ENCODE assay signal across 17 cellular contexts in genomic region chr12:21637985-21638891, GRCh38. TPM values are rescaled to one million over a fixed set of nuclear protein-coding genes. Genes with fewer than 3 reads are reported as not detected.
A peak's percentile ranks its signal among the peaks of the same experiment; 100 is the strongest.
DNase-seq lines count a peak whose midpoint lies in the region; ATAC-seq, FAIRE-seq and TF ChIP-seq lines count a peak whose summit lies in the region.
"Had no signal": no experiment of that assay in that cellular context is flagged by ENCODE, and none has a peak within 500 bp of the region (broad histone marks: within the 10 kb centered on the region; RNA-seq: fewer than 3 reads in every experiment).

No MANE protein-coding gene starts in this region.

- H3K27ac Mint-ChIP-seq in CD8-positive, alpha-beta T cell, result peak overlapping the region; percentile 81
- peak overlapping the region; percentile 62 for H3K27ac Mint-ChIP-seq in activated naive CD8-positive, alpha-beta T cell treated with anti-CD3 and anti-CD28 coated beads for 36 hours

- FAIRE-seq in GM19239 (lab: Jason Lieb, UNC) (peak; percentile 51), HepG2 (lab: Jason Lieb, UNC) (no peak)
- FAIRE-seq: D721Med, endothelial cell of umbilical vein, H54 had no signal

- H3K4me2 ChIP-seq in HepG2 (ENCODE audit: low read depth, low read length), result no peak overlapping the region

- no peak overlapping the region for H3K4me3 ChIP-seq in CD8-positive, alpha-beta T cell (ENCODE audit: low read depth, low read length)
- no peak overlapping the region for H3K4me3 ChIP-seq in HepG2 (replicated peaks in 1 of 3; ENCODE audit: insufficient read depth in 1 of 3, low read depth in 2 of 3, low read length in 3 of 3)
- H3K4me3 ChIP-seq: testis had no signal

- no peak for TF ChIP-seq POLR2A in HepG2 (IDR thresholded peaks at IDR 0.05; ENCODE audit: insufficient read depth in 1 of 2, low read depth in 2 of 2, low read length in 2 of 2)

- peaks cover 88% of the 10 kb centered on the region for H3K36me3 Mint-ChIP-seq in CD8-positive, alpha-beta T cell
- H3K36me3 Mint-ChIP-seq in activated naive CD8-positive, alpha-beta T cell treated with anti-CD3 and anti-CD28 coated beads for 36 hours, result peaks cover 67% of the 10 kb centered on the region

- BruUV-seq in HepG2 (replicated peaks; lab: Mats Ljungman, UMichigan), result no TSS peak

- ATAC-seq in CD8-positive, alpha-beta T cell, result no peak
- ATAC-seq in HepG2 (no peak), GM21723 (IDR thresholded peaks at IDR 0.05; ENCODE audit: unreplicated experiment) (no peak)
- ATAC-seq: PC-3, sciatic nerve had no signal

- no peaks in the 10 kb centered on the region for H3K27me3 Mint-ChIP-seq in CD8-positive, alpha-beta T cell (ENCODE audit: low read depth)
- H3K27me3 Mint-ChIP-seq in activated naive CD8-positive, alpha-beta T cell treated with anti-CD3 and anti-CD28 coated beads for 36 hours, result no peaks in the 10 kb centered on the region

- H4K20me1 ChIP-seq in HepG2 (ENCODE audit: insufficient read depth, low read length), result no peaks in the 10 kb centered on the region

- peaks cover 39% of the 10 kb centered on the region for H3K4me1 ChIP-seq in CD8-positive, alpha-beta T cell (ENCODE audit: insufficient read depth, low read length)
- no peaks in the 10 kb centered on the region for H3K4me1 ChIP-seq in HepG2 (ENCODE audit: insufficient read depth, low read length)
- H3K4me1 ChIP-seq: testis had no signal

- H3K79me2 ChIP-seq in HepG2 (ENCODE audit: insufficient read depth, low read length), result no peaks in the 10 kb centered on the region

- H2AFZ ChIP-seq in HepG2 (ENCODE audit: low read length), result no peak overlapping the region

- no peaks in the 10 kb centered on the region for H3K27me3 ChIP-seq in CD8-positive, alpha-beta T cell (ENCODE audit: insufficient read depth, low read length)
- no peaks in the 10 kb centered on the region; a peak in 1 of 5 replicates for H3K27me3 ChIP-seq in HepG2 (ENCODE audit: control insufficient read depth in 1 of 2, insufficient read depth in 2 of 2, low read length in 2 of 2)
- H3K27me3 ChIP-seq: testis had no signal

- peaks cover 61% of the 10 kb centered on the region for H3K4me1 Mint-ChIP-seq in CD8-positive, alpha-beta T cell (ENCODE audit: low read depth)
- peaks cover 45% of the 10 kb centered on the region for H3K4me1 Mint-ChIP-seq in activated naive CD8-positive, alpha-beta T cell treated with anti-CD3 and anti-CD28 coated beads for 36 hours

- in situ Hi-C loops in HepG2 (cut with HindIII; ENCODE audit: extremely low pct_ligation_motif_present, low pct_unique_long_range_greater_than_20kb), result no loop called here

- H3K4me3 Mint-ChIP-seq in CD8-positive, alpha-beta T cell, result no peak overlapping the region
- no peak overlapping the region for H3K4me3 Mint-ChIP-seq in activated naive CD8-positive, alpha-beta T cell treated with anti-CD3 and anti-CD28 coated beads for 36 hours

- intact Hi-C loops in CD8-positive, alpha-beta T cell (cut with DNase I, micrococcal nuclease), result no loop called here
- intact Hi-C loops in HepG2 (cut with micrococcal nuclease; ENCODE audit: unreplicated experiment), result no loop called here

- WGBS in HepG2 (ENCODE audit: low lambda C conversion rate), result 0% methylated on average over 1 of the region's 1 CpG

- TF ChIP-seq EP300 in HepG2 (IDR thresholded peaks at IDR 0.05; ENCODE audit: low read depth in 2 of 2, low read length in 2 of 2), result no peak
- no peak for TF ChIP-seq EP300 in HepG2 (CRISPR knock-in tag; IDR thresholded peaks at IDR 0.05; ENCODE audit: borderline replicate concordance)

- POLR2A ChIA-PET in CD8-positive, alpha-beta T cell (lab: Charles Lee), result no interaction called here
- POLR2A ChIA-PET in HepG2 (lab: Yijun Ruan, JAX), result no interaction called here

- no peaks in the 10 kb centered on the region for H3K9me3 ChIP-seq in CD8-positive, alpha-beta T cell (ENCODE audit: low read length)
- no peaks in the 10 kb centered on the region for H3K9me3 ChIP-seq in HepG2 (ENCODE audit: low read length)
- H3K9me3 ChIP-seq: testis had no signal

- H3K27ac ChIP-seq in CD8-positive, alpha-beta T cell (ENCODE audit: low read depth, low read length), result no peak overlapping the region
- H3K27ac ChIP-seq in HepG2 (ENCODE audit: extremely low read length, insufficient read depth, low read length), result no peak overlapping the region
- H3K27ac ChIP-seq: testis had no signal

- H3K36me3 ChIP-seq in CD8-positive, alpha-beta T cell (ENCODE audit: insufficient read depth, low read length), result peaks cover 60% of the 10 kb centered on the region
- no peaks in the 10 kb centered on the region for H3K36me3 ChIP-seq in HepG2 (replicated peaks in 1 of 2; ENCODE audit: control insufficient read depth in 1 of 2, insufficient read depth in 2 of 2, low read length in 2 of 2)

- no peak overlapping the region for H3K9ac ChIP-seq in HepG2 (ENCODE audit: insufficient read depth, low read depth, low read length)

- TF ChIP-seq CTCF in CD8-positive, alpha-beta T cell (IDR thresholded peaks at IDR 0.05), result no peak
- TF ChIP-seq CTCF in HepG2 (CRISPR knock-in tag; IDR thresholded peaks at IDR 0.05), result no peak

- CTCF ChIA-PET in CD8-positive, alpha-beta T cell (lab: Charles Lee), result interaction anchor here (0.7 to 1.7 kb wide), 2 partner anchors 8 to 30 kb away, joined by 3 to 4 read pairs; no protein-coding TSS in a partner anchor
- CTCF ChIA-PET in HepG2 (lab: Yijun Ruan, JAX; ENCODE audit: low intra/inter-chr PET ratio, low total read pairs), result no interaction called here

- no peak for DNase-seq in CD8-positive, alpha-beta T cell
- no peak for DNase-seq in GM19239 (ENCODE audit: insufficient read length, low spot score)
- DNase-seq in activated naive CD8-positive, alpha-beta T cell treated with anti-CD3 and anti-CD28 coated beads for 36 hours, result no peak
- no peak for DNase-seq in HepG2 (ENCODE audit: low spot score)
- no peak for DNase-seq in EL
- DNase-seq in DMS153 treated with DMSO at 0.1 percent for 48 hours (lab: John Stamatoyannopoulos, UW; ENCODE audit: unreplicated experiment), result no peak
- DNase-seq: activated CD8-positive, alpha-beta memory T cell treated with anti-CD3 and anti-CD28 coated beads for 24 hours; anterior cingulate cortex; NCI-H2107; PC-3; T-helper 1 cell; testis had no signal

- no peaks in the 10 kb centered on the region for H3K9me3 Mint-ChIP-seq in CD8-positive, alpha-beta T cell
- H3K9me3 Mint-ChIP-seq in activated naive CD8-positive, alpha-beta T cell treated with anti-CD3 and anti-CD28 coated beads for 36 hours, result no peaks in the 10 kb centered on the region

- TF ChIP-seq RAD21 in HepG2 (CRISPR knock-in tag; IDR thresholded peaks at IDR 0.05), result no peak

RNA-seq across cellular contexts. Expression of gene LDHB, which starts 19.4 kb away (rescaled TPM):
- 100 to 1,000 TPM; 492 to 577 TPM for total RNA-seq in CD8-positive, alpha-beta T cell
- 1,000 to 10,000 TPM; 1,947 to 1,996 TPM for total RNA-seq in activated naive CD8-positive, alpha-beta T cell treated with anti-CD3 and anti-CD28 coated beads for 36 hours
- total RNA-seq in HepG2 (2016; rRNA removed; fragmentation: Illumina TruSeq; extraction: Trizol), result not detected in 2 replicates
- total RNA-seq in HepG2 (2016; cell fraction: cytosol; rRNA removed; fragmentation: Illumina TruSeq; extraction: Trizol; ENCODE audit: low read depth), result not detected in 2 replicates
- not detected in 2 replicates for total RNA-seq in HepG2 (2016; cell fraction: insoluble cytoplasmic fraction; rRNA removed; fragmentation: Illumina TruSeq; extraction: Trizol)
- total RNA-seq in HepG2 (2016; cell fraction: membrane; rRNA removed; fragmentation: Illumina TruSeq; extraction: Trizol), result not detected in 2 replicates
- total RNA-seq in HepG2 (2016; cell fraction: nucleus; rRNA removed; fragmentation: Illumina TruSeq; extraction: Trizol), result not detected in 2 replicates
- 0.08 TPM in 1 of 2 replicates, not detected in the other for polyA plus RNA-seq in HepG2 (2011; rRNA removed)
- polyA plus RNA-seq in HepG2 (2011; cell fraction: cytosol; rRNA removed), result 10.4 and 25.8 TPM in 2 replicates
- 0.37 and 0.52 TPM in 2 replicates for polyA plus RNA-seq in HepG2 (2011; cell fraction: nucleus; rRNA removed)
- polyA plus RNA-seq in HepG2 (2012), result not detected in 2 replicates
- polyA plus RNA-seq in HepG2 (2016; cell fraction: cytosol; fragmentation: Illumina TruSeq; extraction: Trizol; ENCODE audit: low read depth), result not detected in 2 replicates
- not detected in 2 replicates for polyA plus RNA-seq in HepG2 (2016; cell fraction: insoluble cytoplasmic fraction; fragmentation: Illumina TruSeq; extraction: Trizol; ENCODE audit: low read depth)
- polyA plus RNA-seq in HepG2 (2016; cell fraction: membrane; fragmentation: Illumina TruSeq; extraction: Trizol; ENCODE audit: low read depth), result not detected in 2 replicates
- polyA plus RNA-seq in HepG2 (2016; cell fraction: nucleus; fragmentation: Illumina TruSeq; extraction: Trizol; ENCODE audit: insufficient read depth, low read depth), result not detected in 2 replicates
- polyA minus RNA-seq in HepG2 (2011; rRNA and poly(A)+ RNA removed; ENCODE audit: low replicate concordance), result 0.98 and 326 TPM in 2 replicates
- polyA minus RNA-seq in HepG2 (2011; cell fraction: cytosol; rRNA and poly(A)+ RNA removed), result 1.9 and 2.5 TPM in 2 replicates
- 0.75 and 2.4 TPM in 2 replicates for polyA minus RNA-seq in HepG2 (2011; cell fraction: nucleus; rRNA and poly(A)+ RNA removed)

RNA-seq across cellular contexts. Expression of gene GYS2, which starts 33.6 kb away (rescaled TPM):
- total RNA-seq in CD8-positive, alpha-beta T cell, result under 1 TPM in 1 of 2 experiments, not detected in 1; 0.17 TPM
- not detected for total RNA-seq in activated naive CD8-positive, alpha-beta T cell treated with anti-CD3 and anti-CD28 coated beads for 36 hours
- not detected in 2 replicates for total RNA-seq in HepG2 (2016; rRNA removed; fragmentation: Illumina TruSeq; extraction: Trizol)
- not detected in 2 replicates for total RNA-seq in HepG2 (2016; cell fraction: cytosol; rRNA removed; fragmentation: Illumina TruSeq; extraction: Trizol; ENCODE audit: low read depth)
- not detected in 2 replicates for total RNA-seq in HepG2 (2016; cell fraction: insoluble cytoplasmic fraction; rRNA removed; fragmentation: Illumina TruSeq; extraction: Trizol)
- not detected in 2 replicates for total RNA-seq in HepG2 (2016; cell fraction: membrane; rRNA removed; fragmentation: Illumina TruSeq; extraction: Trizol)
- total RNA-seq in HepG2 (2016; cell fraction: nucleus; rRNA removed; fragmentation: Illumina TruSeq; extraction: Trizol), result not detected in 2 replicates
- not detected in 2 replicates for polyA plus RNA-seq in HepG2 (2011; rRNA removed)
- polyA plus RNA-seq in HepG2 (2011; cell fraction: cytosol; rRNA removed), result not detected in 2 replicates
- not detected in 2 replicates for polyA plus RNA-seq in HepG2 (2011; cell fraction: nucleus; rRNA removed)
- not detected in 2 replicates for polyA plus RNA-seq in HepG2 (2012)
- polyA plus RNA-seq in HepG2 (2016; cell fraction: cytosol; fragmentation: Illumina TruSeq; extraction: Trizol; ENCODE audit: low read depth), result not detected in 2 replicates
- polyA plus RNA-seq in HepG2 (2016; cell fraction: insoluble cytoplasmic fraction; fragmentation: Illumina TruSeq; extraction: Trizol; ENCODE audit: low read depth), result not detected in 2 replicates
- not detected in 2 replicates for polyA plus RNA-seq in HepG2 (2016; cell fraction: membrane; fragmentation: Illumina TruSeq; extraction: Trizol; ENCODE audit: low read depth)
- not detected in 2 replicates for polyA plus RNA-seq in HepG2 (2016; cell fraction: nucleus; fragmentation: Illumina TruSeq; extraction: Trizol; ENCODE audit: insufficient read depth, low read depth)
- polyA minus RNA-seq in HepG2 (2011; rRNA and poly(A)+ RNA removed; ENCODE audit: low replicate concordance), result 0.05 TPM in 1 of 2 replicates, not detected in the other
- not detected in 2 replicates for polyA minus RNA-seq in HepG2 (2011; cell fraction: cytosol; rRNA and poly(A)+ RNA removed)
- not detected in 2 replicates for polyA minus RNA-seq in HepG2 (2011; cell fraction: nucleus; rRNA and poly(A)+ RNA removed)
- total RNA-seq: endothelial cell of umbilical vein, PC-3, testis had no signal

Comparison
In these comparisons a context has a peak if more than half of its experiments do, and no peak if none do; other contexts are left out.
1. RNA of gene LDHB, which starts 19.4 kb away (total RNA-seq): 1,947 to 1,996 TPM in activated naive CD8-positive, alpha-beta T cell treated with anti-CD3 and anti-CD28 coated beads for 36 hours and 492 to 577 TPM in CD8-positive, alpha-beta T cell; not detected in HepG2; every median in the first group is over 100 times any median in the second.